In genomic region chr10:14184841-14185500, GRCh38 we compare ENCODE assay signal across 1 cellular context.
TF ChIP-seq lines count a peak whose summit lies in the region.

No MANE protein-coding gene starts in this region.

TF ChIP-seq in H1, 55 proteins besides CTCF, POLR2A, EP300 and RAD21 (continued from another document):
- TF ChIP-seq EGR1 (IDR thresholded peaks at IDR 0.05; ENCODE audit: borderline replicate concordance, low read depth, low read length), result 0 out of 2 replicates have a peak, but pooled peaks have one; percentile 89
- no peak for TF ChIP-seq HDAC6 (IDR thresholded peaks at IDR 0.05; ENCODE audit: low read depth, low read length)
- TF ChIP-seq SIRT6 (IDR thresholded peaks at IDR 0.05; ENCODE audit: low read length), result no peak
- TF ChIP-seq MAFK (IDR thresholded peaks at IDR 0.05; ENCODE audit: low read depth, low read length), result no peak
- no peak for TF ChIP-seq RFX5 (IDR thresholded peaks at IDR 0.05; ENCODE audit: borderline replicate concordance, low read depth, low read length)
- TF ChIP-seq CEBPB (IDR thresholded peaks at IDR 0.05; ENCODE audit: low read depth, low read length), result peak; percentile 51; the same call in 1 of the 2 replicates
- TF ChIP-seq TBP (IDR thresholded peaks at IDR 0.05; ENCODE audit: low read depth, low read length), result peak; percentile 99
